Comparison of ENCODE assay signal across 8 cellular contexts in genomic region chr6:57172136-57173055, GRCh38. TPM values are rescaled to one million over a fixed set of nuclear protein-coding genes. Genes with fewer than 3 reads are reported as not detected.
DNase-seq lines count a peak whose midpoint lies in the region; ATAC-seq and TF ChIP-seq lines count a peak whose summit lies in the region.

Gene BAG2 (plus strand): TSS chr6:57172326. CDS start chr6:57172698, 372 bp downstream.

- H3K27ac ChIP-seq in BLaER1 (peak within 1 kb of the TSS; percentile 90), left lung (peak within 1 kb of the TSS; percentile 79 to 92)

- H3K27ac Mint-ChIP-seq in activated CD4-positive, alpha-beta T cell treated with anti-CD3 and anti-CD28 coated beads, Interleukin-2, amount 10 ng/mL, durations not matched to agents 7 days and 5 days: peak within 1 kb of the TSS; percentile 97

- H3K4me1 ChIP-seq in BLaER1: peaks cover 27% of the 10 kb centered on the region
- peaks cover 0 to 21% of the 10 kb centered on the region in 2 donors for H3K4me1 ChIP-seq in left lung

- H3K4me1 Mint-ChIP-seq in activated CD4-positive, alpha-beta T cell treated with anti-CD3 and anti-CD28 coated beads, Interleukin-2, amount 10 ng/mL, durations not matched to agents 7 days and 5 days: peaks cover 51% of the 10 kb centered on the region

- peak within 1 kb of the TSS; percentile 92 for H3K9ac ChIP-seq in BLaER1

- H3K9me3 Mint-ChIP-seq in activated CD4-positive, alpha-beta T cell treated with anti-CD3 and anti-CD28 coated beads, Interleukin-2, amount 10 ng/mL, durations not matched to agents 7 days and 5 days: no peaks in the 10 kb centered on the region

- H3K9me3 ChIP-seq in BLaER1 (no peaks in the 10 kb centered on the region), left lung (no peaks in the 10 kb centered on the region)

- peak within 1 kb of the TSS; percentile 85 for H3K4me3 ChIP-seq in BLaER1
- H3K4me3 ChIP-seq in left lung: peak within 1 kb of the TSS; percentile 62 to 74

- peak in 1 of 2 donors; percentile 29 for TF ChIP-seq CTCF in left lung (IDR thresholded peaks at IDR 0.05)

- intact Hi-C loops in left lung (cut with DNase I): no loop called here

- H3K36me3 Mint-ChIP-seq in activated CD4-positive, alpha-beta T cell treated with anti-CD3 and anti-CD28 coated beads, Interleukin-2, amount 10 ng/mL, durations not matched to agents 7 days and 5 days (ENCODE audit: low read depth): peaks cover 8% of the 10 kb centered on the region

- ATAC-seq in HG03432 (IDR thresholded peaks at IDR 0.05; ENCODE audit: unreplicated experiment) (peak; percentile 92), left lung (peak; percentile 93)

- peaks cover 23% of the 10 kb centered on the region; the same call in 1 of the 2 replicates for H4K20me1 ChIP-seq in BLaER1

- DNase-seq in NCI-H526 treated with DMSO at 0.1 percent for 48 hours (lab: John Stamatoyannopoulos, UW) (peak; percentile 74), dedifferentiated amniotic fluid mesenchymal stem cell (ENCODE audit: extremely low spot score) (peak; percentile 73), left lung (peak; percentile 92 to 93)
- peak; percentile 93 for DNase-seq in activated CD4-positive, alpha-beta T cell treated with anti-CD3 and anti-CD28 coated beads, Interleukin-2, amount 10 ng/mL, durations not matched to agents 7 days and 5 days
- peak; percentile 84 for DNase-seq in stimulated activated CD4-positive, alpha-beta T cell treated with anti-CD3 and anti-CD28 coated beads, Interleukin-2, amount 100 ng/mL, for 4 hours (ENCODE audit: low read depth)

- H3K4me3 Mint-ChIP-seq in activated CD4-positive, alpha-beta T cell treated with anti-CD3 and anti-CD28 coated beads, Interleukin-2, amount 10 ng/mL, durations not matched to agents 7 days and 5 days: peak within 1 kb of the TSS; percentile 95

- POLR2A ChIA-PET in activated CD4-positive, alpha-beta T cell treated with anti-CD3 and anti-CD28 coated beads, Interleukin-2, amount 10 ng/mL, durations not matched to agents 7 days and 5 days (lab: Charles Lee): no interaction called here

- H3K27me3 ChIP-seq in BLaER1 (no peaks in the 10 kb centered on the region), left lung (no peaks in the 10 kb centered on the region)

- CTCF ChIA-PET in activated CD4-positive, alpha-beta T cell treated with anti-CD3 and anti-CD28 coated beads, Interleukin-2, amount 10 ng/mL, durations not matched to agents 7 days and 5 days (lab: Charles Lee): interaction anchor here (0.9 to 1.6 kb wide), 4 partner anchors 19 to 50 kb away, joined by 3 to 6 read pairs (median 4); partner anchors contain the start of gene RAB23

- H3K36me3 ChIP-seq in BLaER1 (peaks cover 2% of the 10 kb centered on the region; the same call in 1 of the 2 replicates), left lung (no peaks in the 10 kb centered on the region)

- TF ChIP-seq POLR2A in GM19193 (IDR thresholded peaks at IDR 0.05; ENCODE audit: extremely low read depth, insufficient read depth, insufficient read length): peak; percentile 95

- H3K4me2 ChIP-seq in BLaER1: peak within 1 kb of the TSS; percentile 79

- no peaks in the 10 kb centered on the region for H3K27me3 Mint-ChIP-seq in activated CD4-positive, alpha-beta T cell treated with anti-CD3 and anti-CD28 coated beads, Interleukin-2, amount 10 ng/mL, durations not matched to agents 7 days and 5 days

RNA-seq across cellular contexts. Expression of gene BAG2, which starts in this region (rescaled TPM):
- 1 to 10 TPM; 7.7 to 8.0 TPM for total RNA-seq in activated CD4-positive, alpha-beta T cell treated with anti-CD3 and anti-CD28 coated beads, Interleukin-2, amount 10 ng/mL, durations not matched to agents 7 days and 5 days
- total RNA-seq in left lung: 10 to 100 TPM in 1 of 2 donors, 1 to 10 TPM in 1; 9.2 to 11.3 TPM

Comparison
In these comparisons a context has a peak if more than half of its experiments do, and no peak if none do; other contexts are left out.
1. Peak in every context shown above with its lines: DNase-seq, ATAC-seq, H3K4me3 ChIP-seq and H3K27ac ChIP-seq.